8 cellular contexts compared by ENCODE assay signal in the genomic region with DNA sequence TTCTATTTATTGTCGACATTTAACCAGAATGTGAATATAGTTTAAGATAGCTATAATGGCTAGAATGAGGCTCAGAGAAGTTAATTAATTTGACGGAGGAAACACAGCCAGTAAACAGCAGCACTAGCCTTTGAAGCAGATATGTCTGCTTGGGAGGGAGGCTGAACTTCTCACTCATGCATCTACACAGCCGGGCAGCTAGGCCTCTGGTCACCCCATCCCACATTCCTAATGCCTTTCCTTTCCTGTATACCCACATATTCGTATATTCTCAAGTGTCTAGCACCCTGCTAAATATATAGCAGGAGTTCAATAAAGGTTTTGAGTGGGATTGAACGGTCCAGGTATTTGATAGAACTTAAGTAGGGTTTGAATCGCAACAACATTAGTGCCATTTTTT.
"Had no signal": no experiment of that assay in that cellular context is flagged by ENCODE, and none has a peak within 500 bp of the region (broad histone marks: within the 10 kb centered on the region; RNA-seq: fewer than 3 reads in every experiment).

No MANE protein-coding gene starts in this region.

- ATAC-seq: GM12878 had no signal

- FAIRE-seq: G401.6, GM12878, GM12891, GM12892, GM18507, GM19239 had no signal

- H3K4me3 ChIP-seq: GM12878 had no signal

- DNase-seq: GDM1, GF-D8 had no signal
